In the genomic region with DNA sequence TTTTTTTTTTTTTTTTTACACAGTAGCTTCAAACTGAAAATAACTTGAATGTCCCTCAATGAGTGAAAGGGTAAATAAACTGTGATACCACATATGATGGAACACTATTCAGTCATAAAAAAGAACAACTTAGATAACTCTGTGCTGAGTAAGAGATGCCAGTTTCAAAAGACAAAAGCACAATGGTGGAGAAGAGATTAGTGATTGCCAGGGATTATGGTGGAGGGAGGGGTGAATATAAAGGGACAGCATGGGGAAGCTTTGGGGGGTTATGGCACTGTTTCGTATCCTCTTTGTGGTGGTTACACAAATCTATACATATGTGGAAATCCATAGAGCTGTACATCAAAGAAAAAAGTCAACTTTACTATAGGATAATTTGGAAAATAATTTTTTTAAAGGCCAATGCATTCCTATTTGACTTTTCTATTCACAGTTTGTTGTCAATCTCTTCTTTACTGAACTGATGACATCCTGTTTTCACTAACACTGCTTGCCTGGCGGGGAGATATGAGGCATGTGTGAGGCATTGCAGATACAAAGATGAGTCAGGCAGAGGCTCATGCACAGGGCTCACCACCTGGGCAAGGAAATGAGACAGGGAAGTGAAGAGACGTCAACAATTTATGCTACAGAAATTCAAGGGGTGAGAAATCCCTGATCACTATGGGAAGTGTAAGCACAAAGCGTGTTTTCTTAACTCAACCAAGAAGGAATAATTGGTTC, we compare ENCODE assay signal across 8 cellular contexts.
DNase-seq lines count a peak whose midpoint lies in the region; ATAC-seq, FAIRE-seq and TF ChIP-seq lines count a peak whose summit lies in the region.

No MANE protein-coding gene starts in this region.

- no peak for FAIRE-seq in H1 (lab: Jason Lieb, UNC)

- no peak overlapping the region for H3K14ac ChIP-seq in H1 (ENCODE audit: insufficient read length)

- H3K56ac ChIP-seq in H1 (replicated peaks; ENCODE audit: insufficient read length, low read depth, low read length): no peak overlapping the region

- H2AFZ ChIP-seq in H1 (ENCODE audit: low read length): no peak overlapping the region

- H3K4me3 ChIP-seq in AG10803 (ENCODE audit: low read length): no peak overlapping the region
- H3K4me3 ChIP-seq in H1 (ENCODE audit: extremely low read depth in 1 of 4, insufficient read depth in 2 of 4, low read depth in 3 of 4, low read length in 4 of 4): no peak overlapping the region
- H3K4me3 ChIP-seq in Peyer's patch: no peak overlapping the region

- WGBS in H1 (ENCODE audit: extremely low coverage in 1 of 2, insufficient coverage in 1 of 2, insufficient read length in 1 of 2, insufficient replicate concordance in 2 of 2, low coverage in 1 of 2, low lambda C conversion rate in 2 of 2, missing lambda C conversion rate in 1 of 2), 2 experiments: 79% methylated on average over 4 of the region's 4 CpGs; no CpG with 5 or more reads in 1 of the 2 experiments

- DNase-seq in AG10803 (ENCODE audit: low read depth): peak; percentile 73
- peak; percentile 24 for DNase-seq in activated CD4-positive, alpha-beta T cell treated with anti-CD3 and anti-CD28 coated beads for 1 hour
- peak in 1 of 2 experiments; percentile 19 for DNase-seq in H1 (ENCODE audit: low read depth in 1 of 2, low spot score in 2 of 2)
- peak; percentile 21 to 48 (median 38) for DNase-seq in stimulated activated CD4-positive, alpha-beta T cell treated with anti-CD3 and anti-CD28 coated beads, Interleukin-1b, Interleukin-23, amount 100 ng/mL, for 24 hours (ENCODE audit: low read depth in 4 of 4, low spot score in 1 of 4)
- DNase-seq in Peyer's patch: no peak
- DNase-seq in NCI-H748 (lab: John Stamatoyannopoulos, UW; ENCODE audit: unreplicated experiment): no peak

- H4K20me1 ChIP-seq in H1 (replicated peaks in 1 of 2; ENCODE audit: control insufficient read depth in 1 of 2, insufficient read depth in 2 of 2, low read length in 2 of 2): no peaks in the 10 kb centered on the region

- no peak overlapping the region for H2BK20ac ChIP-seq in H1 (ENCODE audit: low read length)

- TF ChIP-seq RAD21 in H1 (IDR thresholded peaks at IDR 0.05 in 1 of 2, conservative IDR thresholded peaks at IDR 0.05 in 1 of 2; ENCODE audit: low read depth in 2 of 2, low read length in 2 of 2): no peak

- H4K5ac ChIP-seq in H1 (ENCODE audit: insufficient read length, low read depth, low read length): no peak overlapping the region

- POLR2A ChIA-PET in H1 (lab: Charles Lee; ENCODE audit: partially characterized antibody): no interaction called here

- no peak overlapping the region for H3K4ac ChIP-seq in H1 (replicated peaks; ENCODE audit: insufficient read length, low read depth, low read length)

- H3K4me1 ChIP-seq in H1 (replicated peaks in 1 of 4; ENCODE audit: control insufficient read depth in 3 of 4, insufficient read depth in 4 of 4, low read length in 3 of 4) (peaks cover 0 to 4% (median 0%) of the 10 kb centered on the region in 4 experiments; a peak in 1 of 7 replicates), Peyer's patch (peaks cover 0 to 9% (median 0%) of the 10 kb centered on the region in 4 donors)

- H2AK5ac ChIP-seq in H1 (ENCODE audit: low read depth, low read length): no peak overlapping the region

- TF ChIP-seq EP300 in H1 (IDR thresholded peaks at IDR 0.05; ENCODE audit: borderline replicate concordance in 1 of 2, low read depth in 2 of 2, low read length in 2 of 2): no peak

- H3K27me3 ChIP-seq in H1 (replicated peaks in 1 of 4; ENCODE audit: control insufficient read depth in 3 of 4, extremely low read depth in 1 of 4, insufficient read depth in 3 of 4, low read length in 3 of 4) (no peaks in the 10 kb centered on the region), Peyer's patch (no peaks in the 10 kb centered on the region)

- H3K23ac ChIP-seq in H1 (ENCODE audit: insufficient read length): no peak overlapping the region

- CTCF ChIA-PET in H1 (lab: Charles Lee; ENCODE audit: partially characterized antibody): interaction anchor here (0.6 to 2.2 kb wide), 4 partner anchors 9 to 829 kb away, joined by 3 to 7 read pairs (median 4); no protein-coding TSS in a partner anchor

- no peaks in the 10 kb centered on the region for H3K79me1 ChIP-seq in H1 (ENCODE audit: low read depth, low read length)

- ATAC-seq in GM19397 (IDR thresholded peaks at IDR 0.05; ENCODE audit: unreplicated experiment): peak; percentile 70
- peak; percentile 78 for ATAC-seq in HG03469 (IDR thresholded peaks at IDR 0.05; ENCODE audit: unreplicated experiment)

- H4K8ac ChIP-seq in H1 (ENCODE audit: extremely low read depth, insufficient read depth, low read length): no peak overlapping the region

- no peak overlapping the region for H3K18ac ChIP-seq in H1 (ENCODE audit: extremely low read depth, low read length)

- no peaks in the 10 kb centered on the region for H3K23me2 ChIP-seq in H1 (ENCODE audit: low read depth, low read length)

- H2BK120ac ChIP-seq in H1 (replicated peaks; ENCODE audit: low read depth, low read length): peak overlapping the region; percentile 38

- H3K9me3 ChIP-seq in H1 (ENCODE audit: insufficient read depth in 2 of 2, low read depth in 1 of 2, low read length in 1 of 2): no peaks in the 10 kb centered on the region
- no peaks in the 10 kb centered on the region for H3K9me3 ChIP-seq in Peyer's patch

- no peaks in the 10 kb centered on the region for H3K79me2 ChIP-seq in H1 (ENCODE audit: control insufficient read depth in 1 of 2, insufficient read depth in 2 of 2, low read length in 2 of 2)

- no peak for TF ChIP-seq POLR2A in H1 (IDR thresholded peaks at IDR 0.05; ENCODE audit: control extremely low read depth in 1 of 2, low read depth in 2 of 2, low read length in 2 of 2)
- TF ChIP-seq POLR2A in Peyer's patch (IDR thresholded peaks at IDR 0.05): no peak

- H3K4me2 ChIP-seq in H1 (ENCODE audit: insufficient read depth in 1 of 2, low read depth in 2 of 2, low read length in 2 of 2): no peak overlapping the region

- H3K9ac ChIP-seq in H1 (replicated peaks in 1 of 4; ENCODE audit: extremely low read depth in 1 of 4, low read depth in 3 of 4, low read length in 3 of 4): no peak overlapping the region

- H4K91ac ChIP-seq in H1 (replicated peaks; ENCODE audit: insufficient read length, low read length): no peak overlapping the region

- H2BK12ac ChIP-seq in H1 (ENCODE audit: low read depth, low read length): no peak overlapping the region

- H3K36me3 ChIP-seq in H1 (ENCODE audit: control insufficient read depth in 2 of 4, insufficient read depth in 4 of 4, low read length in 3 of 4) (no peaks in the 10 kb centered on the region), Peyer's patch (no peaks in the 10 kb centered on the region)

- no peak overlapping the region for H2BK15ac ChIP-seq in H1 (ENCODE audit: low read length)

- TF ChIP-seq CTCF in AG10803 (conservative IDR thresholded peaks at IDR 0.05; ENCODE audit: low read length): no peak
- no peak for TF ChIP-seq CTCF in H1 (IDR thresholded peaks at IDR 0.05; ENCODE audit: control extremely low read depth in 1 of 3, insufficient read depth in 1 of 3, low read depth in 1 of 3, low read length in 3 of 3)
- no peak for TF ChIP-seq CTCF in Peyer's patch (IDR thresholded peaks at IDR 0.05)

- no peak overlapping the region for H2BK5ac ChIP-seq in H1 (ENCODE audit: low read depth, low read length)

- no peak overlapping the region for H3K27ac ChIP-seq in H1 (ENCODE audit: low read depth, low read length)
- peak overlapping the region in 1 of 4 donors; percentile 57 for H3K27ac ChIP-seq in Peyer's patch

TF ChIP-seq in H1, 55 proteins besides CTCF, POLR2A, EP300 and RAD21:
- TF ChIP-seq TEAD4 (IDR thresholded peaks at IDR 0.05; ENCODE audit: low read depth, low read length) (no peak), RBBP5 (IDR thresholded peaks at IDR 0.05; ENCODE audit: borderline replicate concordance, low read depth, low read length) (no peak)
TF ChIP-seq in H1: peak in this region for 0.

Comparison
In these comparisons a context has a peak if more than half of its experiments do, and no peak if none do; other contexts are left out.
1. DNase-seq: peak in AG10803 (single experiment), activated CD4-positive, alpha-beta T cell treated with anti-CD3 and anti-CD28 coated beads for 1 hour (single experiment) and stimulated activated CD4-positive, alpha-beta T cell treated with anti-CD3 and anti-CD28 coated beads, Interleukin-1b, Interleukin-23, amount 100 ng/mL, for 24 hours (4 of 4); none in Peyer's patch (0 of 3) and NCI-H748 (single experiment).